ENCODE assay signal across 2 cellular contexts in genomic region chr4:89753601-89754066, GRCh38.
A peak's percentile ranks its signal among the peaks of the same experiment; 100 is the strongest.
TF ChIP-seq lines count a peak whose summit lies in the region.

No MANE protein-coding gene starts in this region.

TF ChIP-seq in HEK293, 187 proteins besides CTCF, POLR2A, EP300 and RAD21 (continued from another document and continues in another):
- TF ChIP-seq, protein P1, sequence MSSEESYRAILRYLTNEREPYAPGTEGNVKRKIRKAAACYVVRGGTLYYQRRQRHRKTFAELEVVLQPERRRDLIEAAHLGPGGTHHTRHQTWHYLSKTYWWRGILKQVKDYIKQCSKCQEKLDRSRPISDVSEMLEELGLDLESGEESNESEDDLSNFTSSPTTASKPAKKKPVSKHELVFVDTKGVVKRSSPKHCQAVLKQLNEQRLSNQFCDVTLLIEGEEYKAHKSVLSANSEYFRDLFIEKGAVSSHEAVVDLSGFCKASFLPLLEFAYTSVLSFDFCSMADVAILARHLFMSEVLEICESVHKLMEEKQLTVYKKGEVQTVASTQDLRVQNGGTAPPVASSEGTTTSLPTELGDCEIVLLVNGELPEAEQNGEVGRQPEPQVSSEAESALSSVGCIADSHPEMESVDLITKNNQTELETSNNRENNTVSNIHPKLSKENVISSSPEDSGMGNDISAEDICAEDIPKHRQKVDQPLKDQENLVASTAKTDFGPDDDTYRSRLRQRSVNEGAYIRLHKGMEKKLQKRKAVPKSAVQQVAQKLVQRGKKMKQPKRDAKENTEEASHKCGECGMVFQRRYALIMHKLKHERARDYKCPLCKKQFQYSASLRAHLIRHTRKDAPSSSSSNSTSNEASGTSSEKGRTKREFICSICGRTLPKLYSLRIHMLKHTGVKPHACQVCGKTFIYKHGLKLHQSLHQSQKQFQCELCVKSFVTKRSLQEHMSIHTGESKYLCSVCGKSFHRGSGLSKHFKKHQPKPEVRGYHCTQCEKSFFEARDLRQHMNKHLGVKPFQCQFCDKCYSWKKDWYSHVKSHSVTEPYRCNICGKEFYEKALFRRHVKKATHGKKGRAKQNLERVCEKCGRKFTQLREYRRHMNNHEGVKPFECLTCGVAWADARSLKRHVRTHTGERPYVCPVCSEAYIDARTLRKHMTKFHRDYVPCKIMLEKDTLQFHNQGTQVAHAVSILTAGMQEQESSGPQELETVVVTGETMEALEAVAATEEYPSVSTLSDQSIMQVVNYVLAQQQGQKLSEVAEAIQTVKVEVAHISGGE (tag by site-specific recombination; conservative IDR thresholded peaks at IDR 0.05; ENCODE audit: low read depth) = no peak
- TF ChIP-seq ZSCAN5A (tag by site-specific recombination; IDR thresholded peaks at IDR 0.05) (no peak), ZBTB1 (tag by site-specific recombination; IDR thresholded peaks at IDR 0.05) (no peak), IKZF3 (tag by site-specific recombination; IDR thresholded peaks at IDR 0.05) (peak; percentile 73), ZNF280C (tag by site-specific recombination; IDR thresholded peaks at IDR 0.05) (no peak), ZNF335 (tag by site-specific recombination; conservative IDR thresholded peaks at IDR 0.05) (no peak), ZNF561 (tag by site-specific recombination; IDR thresholded peaks at IDR 0.05; ENCODE audit: borderline replicate concordance) (no peak), GFI1B (tag by site-specific recombination; IDR thresholded peaks at IDR 0.05) (0 out of 2 replicates have a peak, but pooled peaks have one; percentile 54), ZNF341 (tag by site-specific recombination; IDR thresholded peaks at IDR 0.05; ENCODE audit: low read depth) (no peak), ZNF701 (tag by site-specific recombination; IDR thresholded peaks at IDR 0.05) (no peak), ZNF274 (IDR thresholded peaks at IDR 0.05; ENCODE audit: low read length) (no peak), ZNF274 (tag by site-specific recombination; IDR thresholded peaks at IDR 0.05; ENCODE audit: borderline replicate concordance) (no peak), ZNF155 (tag by site-specific recombination; IDR thresholded peaks at IDR 0.05) (no peak), ZNF677 (tag by site-specific recombination; IDR thresholded peaks at IDR 0.05) (no peak), MEIS1 (CRISPR knock-in tag; IDR thresholded peaks at IDR 0.05; ENCODE audit: borderline replicate concordance) (peak; percentile 51; the same call in 1 of the 2 replicates), ZNF837 (tag by site-specific recombination; IDR thresholded peaks at IDR 0.05) (no peak), ZNF426 (tag by site-specific recombination; IDR thresholded peaks at IDR 0.05) (no peak), ZNF623 (tag by site-specific recombination; IDR thresholded peaks at IDR 0.05) (no peak), ZXDB (tag by site-specific recombination; IDR thresholded peaks at IDR 0.05) (0 out of 2 replicates have a peak, but pooled peaks have one; percentile 43), ELK4 (IDR thresholded peaks at IDR 0.05; ENCODE audit: borderline replicate concordance, low read depth, low read length) (no peak)
- TF ChIP-seq, protein P2, sequence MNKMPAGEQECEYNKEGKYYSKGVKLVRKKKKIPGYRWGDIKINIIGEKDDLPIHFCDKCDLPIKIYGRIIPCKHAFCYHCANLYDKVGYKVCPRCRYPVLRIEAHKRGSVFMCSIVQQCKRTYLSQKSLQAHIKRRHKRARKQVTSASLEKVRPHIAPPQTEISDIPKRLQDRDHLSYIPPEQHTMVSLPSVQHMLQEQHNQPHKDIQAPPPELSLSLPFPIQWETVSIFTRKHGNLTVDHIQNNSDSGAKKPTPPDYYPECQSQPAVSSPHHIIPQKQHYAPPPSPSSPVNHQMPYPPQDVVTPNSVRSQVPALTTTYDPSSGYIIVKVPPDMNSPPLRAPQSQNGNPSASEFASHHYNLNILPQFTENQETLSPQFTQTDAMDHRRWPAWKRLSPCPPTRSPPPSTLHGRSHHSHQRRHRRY (tag by site-specific recombination; IDR thresholded peaks at IDR 0.05) = no peak

TF ChIP-seq in SK-N-SH treated with all-trans-retinoic acid at 6 μM for 48 hours, 23 proteins besides CTCF, POLR2A, EP300 and RAD21 (continued from another document):
- peak; percentile 75 for TF ChIP-seq TSHZ2 (CRISPR knock-in tag; IDR thresholded peaks at IDR 0.05)
- peak; percentile 91 for TF ChIP-seq SNAI2 (CRISPR knock-in tag; IDR thresholded peaks at IDR 0.05)
- TF ChIP-seq, protein P3, sequence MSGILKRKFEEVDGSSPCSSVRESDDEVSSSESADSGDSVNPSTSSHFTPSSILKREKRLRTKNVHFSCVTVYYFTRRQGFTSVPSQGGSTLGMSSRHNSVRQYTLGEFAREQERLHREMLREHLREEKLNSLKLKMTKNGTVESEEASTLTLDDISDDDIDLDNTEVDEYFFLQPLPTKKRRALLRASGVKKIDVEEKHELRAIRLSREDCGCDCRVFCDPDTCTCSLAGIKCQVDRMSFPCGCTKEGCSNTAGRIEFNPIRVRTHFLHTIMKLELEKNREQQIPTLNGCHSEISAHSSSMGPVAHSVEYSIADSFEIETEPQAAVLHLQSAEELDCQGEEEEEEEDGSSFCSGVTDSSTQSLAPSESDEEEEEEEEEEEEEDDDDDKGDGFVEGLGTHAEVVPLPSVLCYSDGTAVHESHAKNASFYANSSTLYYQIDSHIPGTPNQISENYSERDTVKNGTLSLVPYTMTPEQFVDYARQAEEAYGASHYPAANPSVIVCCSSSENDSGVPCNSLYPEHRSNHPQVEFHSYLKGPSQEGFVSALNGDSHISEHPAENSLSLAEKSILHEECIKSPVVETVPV (CRISPR knock-in tag; IDR thresholded peaks at IDR 0.05) = peak; percentile 71; the same call in 1 of the 2 replicates
- TF ChIP-seq PATZ1 (CRISPR knock-in tag; IDR thresholded peaks at IDR 0.05; ENCODE audit: borderline replicate concordance) = peak; percentile 92
- TF ChIP-seq TOX (CRISPR knock-in tag; IDR thresholded peaks at IDR 0.05; ENCODE audit: borderline replicate concordance) = peak; percentile 91
- peak; percentile 72 for TF ChIP-seq TCF4 (CRISPR knock-in tag; IDR thresholded peaks at IDR 0.05; ENCODE audit: borderline replicate concordance)
- TF ChIP-seq POU6F1 (CRISPR knock-in tag; IDR thresholded peaks at IDR 0.05; ENCODE audit: borderline replicate concordance, low read depth) = peak; percentile 96
- TF ChIP-seq BACH2 (CRISPR knock-in tag; IDR thresholded peaks at IDR 0.05; ENCODE audit: borderline replicate concordance) = no peak
- TF ChIP-seq ISL1 (CRISPR knock-in tag; IDR thresholded peaks at IDR 0.05) = peak; percentile 98
- 0 out of 2 replicates have a peak, but pooled peaks have one; percentile 32 for TF ChIP-seq ZNF565 (CRISPR knock-in tag; conservative IDR thresholded peaks at IDR 0.05; ENCODE audit: low read depth)
- no peak for TF ChIP-seq OSR1 (CRISPR knock-in tag; IDR thresholded peaks at IDR 0.05)
- TF ChIP-seq CSDC2 (CRISPR knock-in tag; IDR thresholded peaks at IDR 0.05) = no peak
- TF ChIP-seq GLIS3 (CRISPR knock-in tag; IDR thresholded peaks at IDR 0.05) = no peak
- no peak for TF ChIP-seq ZNF70 (CRISPR knock-in tag; IDR thresholded peaks at IDR 0.05)
- peak; percentile 54; the same call in 1 of the 2 replicates for TF ChIP-seq ESRRG (CRISPR knock-in tag; IDR thresholded peaks at IDR 0.05)
